ENCODE assay signal across 8 cellular contexts in genomic region chr1:156104065-156104810, GRCh38. TPM values are rescaled to one million over a fixed set of nuclear protein-coding genes. Genes with fewer than 3 reads are reported as not detected.
DNase-seq lines count a peak whose midpoint lies in the region; ATAC-seq, FAIRE-seq and TF ChIP-seq lines count a peak whose summit lies in the region.

No MANE protein-coding gene starts in this region.

- H3K27me3 ChIP-seq in GM23248 (replicated peaks; ENCODE audit: insufficient read depth), result no peaks in the 10 kb centered on the region
- no peaks in the 10 kb centered on the region for H3K27me3 ChIP-seq in bronchial epithelial cell (ENCODE audit: control insufficient read depth, insufficient read depth, low read length)

- no peaks in the 10 kb centered on the region for H3K9me3 Mint-ChIP-seq in stimulated activated naive CD8-positive, alpha-beta T cell treated with anti-CD3 and anti-CD28 coated beads, Interleukin-15, Interleukin-2, amounts not matched to agents 100 ng/mL and 50 ng/mL, for 24 hours

- H3F3A ChIP-seq in GM23248 (ENCODE audit: insufficient read depth), result peaks cover 9% of the 10 kb centered on the region

- peak overlapping the region; percentile 96 for H3K27ac Mint-ChIP-seq in stimulated activated naive CD8-positive, alpha-beta T cell treated with anti-CD3 and anti-CD28 coated beads, Interleukin-15, Interleukin-2, amounts not matched to agents 100 ng/mL and 50 ng/mL, for 24 hours

- H3K4me2 ChIP-seq in GM23248 (ENCODE audit: unreplicated experiment), result peak overlapping the region; percentile 77

- H3K36me3 Mint-ChIP-seq in stimulated activated naive CD8-positive, alpha-beta T cell treated with anti-CD3 and anti-CD28 coated beads, Interleukin-15, Interleukin-2, amounts not matched to agents 100 ng/mL and 50 ng/mL, for 24 hours (ENCODE audit: low read depth), result no peaks in the 10 kb centered on the region

- H3K79me2 ChIP-seq in GM23248 (ENCODE audit: insufficient read depth), result peaks cover 15% of the 10 kb centered on the region

- H3K4me1 ChIP-seq in GM23248 (ENCODE audit: insufficient read depth), result peaks cover 49% of the 10 kb centered on the region

- H4K20me1 ChIP-seq in GM23248 (ENCODE audit: insufficient read depth), result no peaks in the 10 kb centered on the region

- FAIRE-seq in bronchial epithelial cell (lab: Jason Lieb, UNC), result no peak

- peaks cover 95% of the 10 kb centered on the region for H3K4me1 Mint-ChIP-seq in stimulated activated naive CD8-positive, alpha-beta T cell treated with anti-CD3 and anti-CD28 coated beads, Interleukin-15, Interleukin-2, amounts not matched to agents 100 ng/mL and 50 ng/mL, for 24 hours (ENCODE audit: low read depth)

- H3K9me2 ChIP-seq in GM23248 (ENCODE audit: insufficient read depth), result no peaks in the 10 kb centered on the region

- H3K4me3 ChIP-seq in AG09309 (ENCODE audit: control insufficient read depth, low read depth, low read length) (peak overlapping the region; percentile 23), GM23248 (peak overlapping the region; percentile 63), bronchial epithelial cell (ENCODE audit: low read depth, low read length) (no peak overlapping the region)

- H3K36me3 ChIP-seq in GM23248 (ENCODE audit: low read depth) (no peaks in the 10 kb centered on the region), bronchial epithelial cell (ENCODE audit: control insufficient read depth, insufficient read depth, low read length) (no peaks in the 10 kb centered on the region)

- 12 to 15% methylated on average over 15 of the region's 15 CpGs for WGBS in GM23248 (ENCODE audit: low coverage in 1 of 2, low lambda C conversion rate in 2 of 2, missing lambda C conversion rate in 2 of 2), 2 experiments

- peak overlapping the region; percentile 97 for H3K9ac ChIP-seq in GM23248

- no peak overlapping the region for H2AFZ ChIP-seq in GM23248

- in situ Hi-C loops in GM23248 (cut with MboI), result no loop called here

- H3K27me3 Mint-ChIP-seq in stimulated activated naive CD8-positive, alpha-beta T cell treated with anti-CD3 and anti-CD28 coated beads, Interleukin-15, Interleukin-2, amounts not matched to agents 100 ng/mL and 50 ng/mL, for 24 hours, result peaks cover 4% of the 10 kb centered on the region

- H3K9me3 ChIP-seq in GM23248 (ENCODE audit: low read depth), result no peaks in the 10 kb centered on the region

- H3K27ac ChIP-seq in GM23248, result peak overlapping the region; percentile 99

- H3K4me3 Mint-ChIP-seq in stimulated activated naive CD8-positive, alpha-beta T cell treated with anti-CD3 and anti-CD28 coated beads, Interleukin-15, Interleukin-2, amounts not matched to agents 100 ng/mL and 50 ng/mL, for 24 hours, result peak overlapping the region; percentile 42

- DNase-seq in AG09309 (ENCODE audit: low read depth) (peak; percentile 74), GM23248 (peak; percentile 97), SHP77 (lab: John Stamatoyannopoulos, UW) (peak; percentile 47 to 61), bronchial epithelial cell (ENCODE audit: low read depth) (peak; percentile 95), kidney glomerular epithelial cell (lab: John Stamatoyannopoulos, UW) (peak; percentile 51), OCI-M1 (lab: John Stamatoyannopoulos, UW) (no peak)

- no peak for TF ChIP-seq CTCF in AG09309 (IDR thresholded peaks at IDR 0.05; ENCODE audit: control insufficient read depth, insufficient read depth, low read depth, low read length, missing control alignments)
- no peak for TF ChIP-seq CTCF in bronchial epithelial cell (IDR thresholded peaks at IDR 0.05; ENCODE audit: insufficient read depth, low read length, severe bottlenecking)

- no peak for ATAC-seq in GM19324 (IDR thresholded peaks at IDR 0.05; ENCODE audit: low FRiP score, unreplicated experiment)

RNA-seq across cellular contexts. Expression of gene LMNA, which starts 10.3 kb away (rescaled TPM):
- total RNA-seq in GM23248 (2014; rRNA removed; shearing (Covaris generic)), result 1,219 and 1,322 TPM in 2 replicates
- polyA plus RNA-seq in GM23248 (2016; fragmentation: Nextera tagmentation; extraction: Ambion mirVana), result 1,230 and 1,270 TPM in 2 replicates
- total RNA-seq in bronchial epithelial cell, result 561 and 638 TPM in 2 replicates

RNA-seq across cellular contexts. Expression of gene MEX3A, which starts 22.0 kb away (rescaled TPM):
- total RNA-seq in GM23248 (2014; rRNA removed; shearing (Covaris generic)), result 0.13 and 0.22 TPM in 2 replicates
- polyA plus RNA-seq in GM23248 (2016; fragmentation: Nextera tagmentation; extraction: Ambion mirVana), result 0.05 TPM in 2 replicates
- 0.13 and 0.53 TPM in 2 replicates for total RNA-seq in bronchial epithelial cell

RNA-seq across cellular contexts. Expression of gene RAB25, which starts 43.3 kb away (rescaled TPM):
- not detected in 2 replicates for total RNA-seq in GM23248 (2014; rRNA removed; shearing (Covaris generic))
- polyA plus RNA-seq in GM23248 (2016; fragmentation: Nextera tagmentation; extraction: Ambion mirVana), result not detected in 2 replicates
- total RNA-seq in bronchial epithelial cell, result 30.3 and 83.7 TPM in 2 replicates

RNA-seq across cellular contexts. Expression of gene SEMA4A, which starts 49.1 kb away (rescaled TPM):
- 1.1 TPM in 1 of 2 replicates, not detected in the other for total RNA-seq in GM23248 (2014; rRNA removed; shearing (Covaris generic))
- 0.35 and 0.51 TPM in 2 replicates for polyA plus RNA-seq in GM23248 (2016; fragmentation: Nextera tagmentation; extraction: Ambion mirVana)
- 1.8 and 16.9 TPM in 2 replicates for total RNA-seq in bronchial epithelial cell

RNA-seq across cellular contexts. Expression of gene LAMTOR2, which starts 49.7 kb away (rescaled TPM):
- total RNA-seq in GM23248 (2014; rRNA removed; shearing (Covaris generic)), result 41.3 and 52.7 TPM in 2 replicates
- 140 and 143 TPM in 2 replicates for polyA plus RNA-seq in GM23248 (2016; fragmentation: Nextera tagmentation; extraction: Ambion mirVana)
- 46.6 and 74.6 TPM in 2 replicates for total RNA-seq in bronchial epithelial cell

Comparison
In these comparisons a context has a peak if more than half of its experiments do, and no peak if none do; other contexts are left out.
1. RNA of gene RAB25, which starts 43.3 kb away (total RNA-seq): 30.3 to 83.7 TPM in bronchial epithelial cell; not detected in GM23248; every median in the first group is over 10 times any median in the second.